ENCODE assay signal across 8 cellular contexts in genomic region chr17:63476857-63477470, GRCh38. TPM values are rescaled to one million over a fixed set of nuclear protein-coding genes. Genes with fewer than 3 reads are reported as not detected.
DNase-seq lines count a peak whose midpoint lies in the region; ATAC-seq and TF ChIP-seq lines count a peak whose summit lies in the region.

ACE (plus strand) TSS chr17:63477061; CDS start chr17:63477095, 34 bp downstream.

- H3K36me3 ChIP-seq in aorta (ENCODE audit: control insufficient read depth in 1 of 2, insufficient read depth in 2 of 2, low read length in 1 of 2): no peaks in the 10 kb centered on the region

- 1% methylated on average over 48 to 77 of the region's 77 CpGs for WGBS in aorta, 2 donors

- DNase-seq in NCI-H2171 treated with DMSO at 0.1 percent for 48 hours (lab: John Stamatoyannopoulos, UW) (peak; percentile 77), fibroblast of mammary gland (ENCODE audit: low read depth) (no peak), aorta (no peak), NCI-H1048 (lab: John Stamatoyannopoulos, UW) (no peak)
- DNase-seq in activated T-cell treated with anti-CD3 and anti-CD28 coated beads, Interleukin-2, amount 50 U/mL, for 1 hour: peak; percentile 52
- DNase-seq in natural killer cell treated with Interleukin-12 subunit alpha and Interleukin-12 subunit beta and Interleukin-15 and Interleukin-18, amount 100 ng/mL, for 72 hours (ENCODE audit: low spot score): no peak

- no peaks in the 10 kb centered on the region for H3K27me3 ChIP-seq in aorta (ENCODE audit: control insufficient read depth in 1 of 2, insufficient read depth in 2 of 2, low read length in 1 of 2)

- H3K27ac ChIP-seq in 22Rv1 (peak within 1 kb of the TSS; percentile 91), aorta (ENCODE audit: low read depth in 1 of 2, low read length in 2 of 2) (no peak within 1 kb of the TSS)

- intact Hi-C loops in aorta (cut with DNase I): no loop called here

- no peak within 1 kb of the TSS for H3K27ac Mint-ChIP-seq in natural killer cell treated with Interleukin-12 subunit alpha and Interleukin-12 subunit beta and Interleukin-15 and Interleukin-18, amount 100 ng/mL, for 72 hours

- H3K4me1 ChIP-seq in aorta (ENCODE audit: control insufficient read depth in 1 of 2, insufficient read depth in 2 of 2, low read length in 2 of 2): no peaks in the 10 kb centered on the region

- peaks cover 0 to 7% of the 10 kb centered on the region in 2 donors for H3K4me1 Mint-ChIP-seq in natural killer cell treated with Interleukin-12 subunit alpha and Interleukin-12 subunit beta and Interleukin-15 and Interleukin-18, amount 100 ng/mL, for 72 hours (ENCODE audit: low read depth in 2 of 2)

- peak; percentile 40 for TF ChIP-seq CTCF in 22Rv1 (IDR thresholded peaks at IDR 0.05)
- no peak for TF ChIP-seq CTCF in fibroblast of mammary gland (conservative IDR thresholded peaks at IDR 0.05; ENCODE audit: control insufficient read depth, insufficient read depth, low read depth, low read length)

- H3K4me3 ChIP-seq in fibroblast of mammary gland (ENCODE audit: control insufficient read depth, low read depth, low read length) (peak within 1 kb of the TSS; percentile 47), aorta (ENCODE audit: low read length in 2 of 2) (peak within 1 kb of the TSS; percentile 3 to 48)

- H3K27me3 Mint-ChIP-seq in natural killer cell treated with Interleukin-12 subunit alpha and Interleukin-12 subunit beta and Interleukin-15 and Interleukin-18, amount 100 ng/mL, for 72 hours: peaks cover 13 to 17% of the 10 kb centered on the region in 2 donors

- H3K36me3 Mint-ChIP-seq in natural killer cell treated with Interleukin-12 subunit alpha and Interleukin-12 subunit beta and Interleukin-15 and Interleukin-18, amount 100 ng/mL, for 72 hours: no peaks in the 10 kb centered on the region

- peak within 1 kb of the TSS; percentile 72 for H3K4me3 Mint-ChIP-seq in natural killer cell treated with Interleukin-12 subunit alpha and Interleukin-12 subunit beta and Interleukin-15 and Interleukin-18, amount 100 ng/mL, for 72 hours

- ATAC-seq in GM18868 (IDR thresholded peaks at IDR 0.05; ENCODE audit: unreplicated experiment): peak; percentile 52
- peak; percentile 29 to 62 for ATAC-seq in natural killer cell treated with Interleukin-12 subunit alpha and Interleukin-12 subunit beta and Interleukin-15 and Interleukin-18, amount 100 ng/mL, for 72 hours
- peak; percentile 3 for ATAC-seq in aorta (ENCODE audit: low FRiP score)

- no peaks in the 10 kb centered on the region for H3K9me3 ChIP-seq in aorta (ENCODE audit: control insufficient read depth, low read length)

- H3K9me3 Mint-ChIP-seq in natural killer cell treated with Interleukin-12 subunit alpha and Interleukin-12 subunit beta and Interleukin-15 and Interleukin-18, amount 100 ng/mL, for 72 hours: no peaks in the 10 kb centered on the region

RNA-seq across cellular contexts. Expression of gene ACE, which starts in this region (rescaled TPM):
- not detected for total RNA-seq in natural killer cell treated with Interleukin-12 subunit alpha and Interleukin-12 subunit beta and Interleukin-15 and Interleukin-18, amount 100 ng/mL, for 72 hours
- 10 to 100 TPM in 1 of 2 donors, 1 to 10 TPM in 1; 6.6 to 30.5 TPM for total RNA-seq in aorta
- polyA plus RNA-seq in aorta: 10 to 100 TPM in 1 of 2 donors, under 1 TPM in 1; 0.72 to 15.9 TPM

Comparison
In these comparisons a context has a peak if more than half of its experiments do, and no peak if none do; other contexts are left out.
1. RNA of gene ACE (total RNA-seq): 6.6 to 30.5 TPM in aorta; not detected in natural killer cell treated with Interleukin-12 subunit alpha and Interleukin-12 subunit beta and Interleukin-15 and Interleukin-18, amount 100 ng/mL, for 72 hours; every median in the first group is over 4 times any median in the second.
2. Peak in ATAC-seq in natural killer cell treated with Interleukin-12 subunit alpha and Interleukin-12 subunit beta and Interleukin-15 and Interleukin-18, amount 100 ng/mL, for 72 hours; RNA of the gene not detected or under 1 TPM.
3. DNase-seq: peak in NCI-H2171 treated with DMSO at 0.1 percent for 48 hours (single experiment) and activated T-cell treated with anti-CD3 and anti-CD28 coated beads, Interleukin-2, amount 50 U/mL, for 1 hour (single experiment); none in fibroblast of mammary gland (single experiment), natural killer cell treated with Interleukin-12 subunit alpha and Interleukin-12 subunit beta and Interleukin-15 and Interleukin-18, amount 100 ng/mL, for 72 hours (single experiment), aorta (0 of 2) and NCI-H1048 (single experiment).
4. Peak in every context shown above with its lines, with median percentiles within 50 percentile points of each other: ATAC-seq.